1 cellular context compared by ENCODE assay signal in the genomic region with DNA sequence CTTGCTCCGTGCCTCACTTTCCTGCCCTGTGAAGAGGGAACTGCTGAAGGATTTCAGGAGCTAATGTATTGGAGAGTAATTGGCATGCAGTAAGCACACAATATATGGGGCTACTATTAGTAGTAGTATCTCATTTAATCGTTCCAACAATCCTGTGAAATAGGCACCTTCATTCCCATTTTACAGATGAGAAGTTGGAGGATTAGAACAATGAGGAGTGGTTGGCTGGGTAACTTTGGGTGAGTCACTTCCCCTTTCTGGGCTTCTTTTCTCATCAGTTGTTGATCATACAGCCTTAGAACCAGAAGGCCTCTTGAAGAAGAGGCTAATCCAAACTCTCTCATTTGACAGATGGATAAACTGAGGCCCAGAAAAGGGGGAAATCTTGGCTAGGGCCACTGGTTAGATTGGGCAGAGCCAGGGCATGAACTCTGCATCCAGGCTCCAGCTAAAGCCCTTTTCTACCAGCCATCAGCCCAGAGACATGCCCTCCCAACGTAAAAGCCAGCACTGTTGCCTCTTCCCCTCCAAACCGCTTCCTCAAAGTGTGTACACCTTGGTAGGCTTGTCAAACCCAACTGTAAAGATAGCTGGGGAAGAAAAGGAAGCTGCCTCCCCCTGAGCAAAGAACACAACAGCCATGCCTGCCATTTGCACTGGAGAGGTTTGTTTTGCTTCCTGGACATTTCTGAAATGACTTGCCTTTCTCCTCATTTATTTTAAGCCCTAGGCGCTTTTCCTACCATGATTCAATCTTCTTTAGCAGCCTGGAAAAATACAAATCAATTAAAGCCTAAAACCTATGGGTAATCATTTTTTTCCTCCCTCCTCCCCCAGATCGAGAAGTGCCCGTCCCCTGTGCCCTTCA.
TF ChIP-seq lines count a peak whose summit lies in the region.

No MANE protein-coding gene starts in this region.

TF ChIP-seq in WTC11, 78 proteins besides CTCF, POLR2A, EP300 and RAD21 (continued from another document):
- no peak for TF ChIP-seq ARID4B (CRISPR knock-in tag; IDR thresholded peaks at IDR 0.05; ENCODE audit: borderline replicate concordance)
- TF ChIP-seq, protein P1, sequence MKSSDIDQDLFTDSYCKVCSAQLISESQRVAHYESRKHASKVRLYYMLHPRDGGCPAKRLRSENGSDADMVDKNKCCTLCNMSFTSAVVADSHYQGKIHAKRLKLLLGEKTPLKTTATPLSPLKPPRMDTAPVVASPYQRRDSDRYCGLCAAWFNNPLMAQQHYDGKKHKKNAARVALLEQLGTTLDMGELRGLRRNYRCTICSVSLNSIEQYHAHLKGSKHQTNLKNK (CRISPR knock-in tag; IDR thresholded peaks at IDR 0.05) = no peak
- TF ChIP-seq ZNF416 (CRISPR knock-in tag; IDR thresholded peaks at IDR 0.05) = no peak
- no peak for TF ChIP-seq ZNF425 (CRISPR knock-in tag; conservative IDR thresholded peaks at IDR 0.05)
- no peak for TF ChIP-seq NFE2L1 (CRISPR knock-in tag; IDR thresholded peaks at IDR 0.05)
